10 cellular contexts compared by ENCODE assay signal in the genomic region with DNA sequence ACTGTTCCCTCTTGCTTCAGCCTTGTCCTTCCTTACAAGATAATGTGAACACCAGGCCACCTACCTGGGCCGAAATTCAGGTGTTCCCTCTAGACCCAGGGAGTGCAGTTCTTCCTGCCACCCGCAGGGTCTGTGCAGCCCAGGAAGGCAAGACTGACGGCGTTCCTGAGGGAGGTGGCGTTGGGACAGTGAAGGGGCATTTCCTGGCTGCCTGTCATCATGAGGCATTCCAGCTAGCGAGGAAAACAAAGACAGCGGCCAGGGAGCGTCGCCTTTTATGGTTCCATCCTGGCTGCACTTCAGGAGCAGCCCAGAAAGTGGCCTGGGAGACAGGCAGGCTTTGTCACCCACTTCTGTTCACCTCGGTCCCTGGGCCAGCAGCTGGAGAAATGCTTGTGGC.
DNase-seq lines count a peak whose midpoint lies in the region; ATAC-seq and TF ChIP-seq lines count a peak whose summit lies in the region.
"Had no signal": no experiment of that assay in that cellular context is flagged by ENCODE, and none has a peak within 500 bp of the region (broad histone marks: within the 10 kb centered on the region; RNA-seq: fewer than 3 reads in every experiment).

No MANE protein-coding gene starts in this region.

- no peak for TF ChIP-seq RAD21 in IMR-90 (IDR thresholded peaks at IDR 0.05; ENCODE audit: low read length)

- POLR2A ChIA-PET in IMR-90 (lab: Charles Lee; ENCODE audit: unreplicated experiment): interaction anchor here (0.6 kb wide), 1 partner anchor 83 kb away, joined by 3 read pairs; no protein-coding TSS in a partner anchor

- H3K4me2 ChIP-seq in IMR-90 (ENCODE audit: low read depth, low read length): no peak overlapping the region
- H3K4me2 ChIP-seq: PC-9 had no signal

- TF ChIP-seq POLR2A in IMR-90 (IDR thresholded peaks at IDR 0.05; ENCODE audit: low read depth, low read length): no peak
- TF ChIP-seq POLR2A in transverse colon (IDR thresholded peaks at IDR 0.05): no peak

- H3K9me1 ChIP-seq in IMR-90 (ENCODE audit: insufficient read depth, low read length): no peaks in the 10 kb centered on the region

- CTCF ChIA-PET in IMR-90 (lab: Yijun Ruan, JAX): no interaction called here

- H2AK5ac ChIP-seq in IMR-90 (ENCODE audit: low read depth, low read length): no peak overlapping the region

- H3K4ac ChIP-seq in IMR-90 (ENCODE audit: low read depth, low read length): peak overlapping the region; percentile 24

- dilution Hi-C loops in IMR-90 (cut with HindIII; ENCODE audit: low sequenced_read_pairs, unreplicated experiment): no loop called here

- H2BK20ac ChIP-seq in IMR-90 (ENCODE audit: low read depth, low read length): no peak overlapping the region

- TF ChIP-seq CTCF in IMR-90 (conservative IDR thresholded peaks at IDR 0.05; ENCODE audit: low read depth, low read length) (no peak), dorsolateral prefrontal cortex (IDR thresholded peaks at IDR 0.05 in 54 of 56, conservative IDR thresholded peaks at IDR 0.05 in 2 of 56; ENCODE audit: low read depth in 1 of 56, partially characterized antibody in 56 of 56) (peak in 3 of 56 donors; percentile 14 to 25 (median 14)), left lung (IDR thresholded peaks at IDR 0.05) (no peak), transverse colon (IDR thresholded peaks at IDR 0.05) (peak; percentile 39 to 52 (median 41))

- H4K91ac ChIP-seq in IMR-90 (ENCODE audit: insufficient read depth, low read depth, low read length): peak overlapping the region; percentile 60; the same call in 1 of the 2 replicates

- peaks cover 5% of the 10 kb centered on the region; the same call in 1 of the 2 replicates for H3K4me1 ChIP-seq in IMR-90 (ENCODE audit: control insufficient read depth, insufficient read depth, low read length)
- H3K4me1 ChIP-seq in left lung: no peaks in the 10 kb centered on the region
- H3K4me1 ChIP-seq in transverse colon: peaks cover 0 to 6% (median 5%) of the 10 kb centered on the region in 4 donors

- peak overlapping the region in 1 of 2 experiments; percentile 71; a peak in 1 of 4 replicates for H4K8ac ChIP-seq in IMR-90 (ENCODE audit: low read depth in 2 of 2, low read length in 2 of 2)

- no peaks in the 10 kb centered on the region for H4K20me1 ChIP-seq in IMR-90 (ENCODE audit: insufficient read depth, low read length)

- no peak overlapping the region for H2AK9ac ChIP-seq in IMR-90 (replicated peaks; ENCODE audit: low read depth, low read length, poor library complexity)

- in situ Hi-C loops in IMR-90 (cut with MboI; ENCODE audit: low sequenced_read_pairs): no loop called here
- in situ Hi-C loops in transverse colon (cut with MboI; ENCODE audit: low pct_ligation_motif_present in 1 of 4, low pct_unique_long_range_greater_than_20kb in 1 of 4, low sequenced_read_pairs in 3 of 4): no loop called here

- no peak overlapping the region for H3K56ac ChIP-seq in IMR-90 (ENCODE audit: extremely low read depth, insufficient read depth, low read length)

- 40% methylated on average over 2 of the region's 10 CpGs; no CpG with 5 or more reads in 1 of the 2 experiments for WGBS in IMR-90 (ENCODE audit: extremely low coverage in 2 of 2, insufficient read length in 1 of 2), 2 experiments
- WGBS in transverse colon (ENCODE audit: low coverage in 1 of 2), 2 donors: 34% methylated on average over 10 of the region's 10 CpGs; no CpG with 5 or more reads in 1 of the 2 donors

- H3K14ac ChIP-seq in IMR-90 (replicated peaks; ENCODE audit: low read depth, low read length): 0 out of 2 replicates have a peak overlapping the region, but pooled peaks have one; percentile 28

- peak; percentile 61 for ATAC-seq in IMR-90 (ENCODE audit: low read depth)
- peak; percentile 52 for ATAC-seq in left lung
- no peak for ATAC-seq in HG02938 (IDR thresholded peaks at IDR 0.05; ENCODE audit: unreplicated experiment)
- ATAC-seq in GM21528 (IDR thresholded peaks at IDR 0.05; ENCODE audit: low FRiP score, unreplicated experiment): no peak

- no TSS peak for BruUV-seq in IMR-90 (replicated peaks; lab: Mats Ljungman, UMichigan)

- no peaks in the 10 kb centered on the region for H3K9me3 ChIP-seq in IMR-90 (ENCODE audit: control insufficient read depth, insufficient read depth, low read length)
- no peaks in the 10 kb centered on the region for H3K9me3 ChIP-seq in left lung
- no peaks in the 10 kb centered on the region for H3K9me3 ChIP-seq in transverse colon
- H3K9me3 ChIP-seq: tibial artery had no signal

- intact Hi-C loops in IMR-90 (cut with micrococcal nuclease) (no loop called here), dorsolateral prefrontal cortex (cut with DNase I) (no loop called here), left lung (cut with DNase I) (no loop called here), transverse colon (cut with DNase I; ENCODE audit: low total_unique reads) (no loop called here)

- no peak overlapping the region for H3K27ac ChIP-seq in IMR-90 (ENCODE audit: insufficient read depth, low read length)
- H3K27ac ChIP-seq in dorsolateral prefrontal cortex: no peak overlapping the region
- no peak overlapping the region for H3K27ac ChIP-seq in left lung
- peak overlapping the region in 1 of 4 donors; percentile 4 for H3K27ac ChIP-seq in transverse colon
- H3K27ac ChIP-seq: PC-9, tibial artery had no signal

- H2AFZ ChIP-seq in IMR-90 (replicated peaks; ENCODE audit: low read length, poor library complexity): peak overlapping the region; percentile 67
- H2AFZ ChIP-seq: PC-9 had no signal

- H4K5ac ChIP-seq in IMR-90 (ENCODE audit: low read depth, low read length): peak overlapping the region; percentile 38

- H3K18ac ChIP-seq in IMR-90 (ENCODE audit: low read depth, low read length): no peak overlapping the region

- H3K36me3 ChIP-seq in IMR-90 (ENCODE audit: control insufficient read depth, insufficient read depth, low read length): no peaks in the 10 kb centered on the region
- H3K36me3 ChIP-seq in left lung: no peaks in the 10 kb centered on the region
- no peaks in the 10 kb centered on the region for H3K36me3 ChIP-seq in transverse colon
- H3K36me3 ChIP-seq: tibial artery had no signal

- peak overlapping the region; percentile 67; the same call in 1 of the 2 replicates for H2BK120ac ChIP-seq in IMR-90 (ENCODE audit: low read depth, low read length)

- no peak overlapping the region for H2BK15ac ChIP-seq in IMR-90 (ENCODE audit: low read depth, low read length)

- H3K27me3 ChIP-seq in IMR-90 (ENCODE audit: control insufficient read depth, insufficient read depth, low read length) (no peaks in the 10 kb centered on the region), dorsolateral prefrontal cortex (no peaks in the 10 kb centered on the region), left lung (peaks cover 0 to 5% of the 10 kb centered on the region in 2 donors), transverse colon (no peaks in the 10 kb centered on the region)
- H3K27me3 ChIP-seq: tibial artery had no signal

- DNase-seq in IMR-90 (no peak), dorsolateral prefrontal cortex (peak in 8 of 10 donors; percentile 9 to 53 (median 32)), left lung (peak in 1 of 2 donors; percentile 70), transverse colon (peak; percentile 52)
- DNase-seq in activated CD4-positive, alpha-beta T cell treated with anti-CD3 and anti-CD28 coated beads for 1 hour: no peak
- DNase-seq: activated CD4-positive, alpha-beta memory T cell treated with anti-CD3 and anti-CD28 coated beads for 36 hours had no signal

- no peak overlapping the region for H2BK5ac ChIP-seq in IMR-90 (ENCODE audit: low read depth, low read length, poor library complexity, severe bottlenecking)

- no peak for TF ChIP-seq EP300 in transverse colon (IDR thresholded peaks at IDR 0.05; ENCODE audit: low read depth)

- no peaks in the 10 kb centered on the region for H3K79me1 ChIP-seq in IMR-90 (ENCODE audit: low read depth in 1 of 2, low read length in 2 of 2)

- H3K9ac ChIP-seq in IMR-90 (ENCODE audit: low read depth, low read length): peak overlapping the region; percentile 22; the same call in 1 of the 2 replicates

- no peak overlapping the region for H3K4me3 ChIP-seq in IMR-90 (ENCODE audit: insufficient read depth, low read depth, low read length)
- no peak overlapping the region for H3K4me3 ChIP-seq in dorsolateral prefrontal cortex
- no peak overlapping the region for H3K4me3 ChIP-seq in left lung
- no peak overlapping the region for H3K4me3 ChIP-seq in transverse colon
- H3K4me3 ChIP-seq: PC-9, tibial artery had no signal

- H3K23ac ChIP-seq in IMR-90 (ENCODE audit: low read depth, low read length): no peak overlapping the region

TF ChIP-seq in IMR-90, 13 proteins besides CTCF, POLR2A, EP300 and RAD21 (continues in another document):
- no peak for TF ChIP-seq MAZ (IDR thresholded peaks at IDR 0.05; ENCODE audit: borderline replicate concordance, low read depth, low read length)
- no peak for TF ChIP-seq NFE2L2 (IDR thresholded peaks at IDR 0.05; ENCODE audit: low read depth, low read length)
- no peak for TF ChIP-seq MXI1 (IDR thresholded peaks at IDR 0.05; ENCODE audit: borderline replicate concordance, low read depth, low read length)
- TF ChIP-seq RFX5 (IDR thresholded peaks at IDR 0.05; ENCODE audit: low read depth, low read length): no peak
- no peak for TF ChIP-seq BHLHE40 (IDR thresholded peaks at IDR 0.05; ENCODE audit: low read depth, low read length)
- no peak for TF ChIP-seq MAFK (IDR thresholded peaks at IDR 0.05; ENCODE audit: low read depth, low read length)
- TF ChIP-seq SMC3 (IDR thresholded peaks at IDR 0.05; ENCODE audit: low read depth, low read length): no peak
- TF ChIP-seq RCOR1 (IDR thresholded peaks at IDR 0.05; ENCODE audit: insufficient replicate concordance, low read length): no peak
- TF ChIP-seq CHD1 (IDR thresholded peaks at IDR 0.05; ENCODE audit: low read depth, low read length): no peak
- TF ChIP-seq, protein P1, sequence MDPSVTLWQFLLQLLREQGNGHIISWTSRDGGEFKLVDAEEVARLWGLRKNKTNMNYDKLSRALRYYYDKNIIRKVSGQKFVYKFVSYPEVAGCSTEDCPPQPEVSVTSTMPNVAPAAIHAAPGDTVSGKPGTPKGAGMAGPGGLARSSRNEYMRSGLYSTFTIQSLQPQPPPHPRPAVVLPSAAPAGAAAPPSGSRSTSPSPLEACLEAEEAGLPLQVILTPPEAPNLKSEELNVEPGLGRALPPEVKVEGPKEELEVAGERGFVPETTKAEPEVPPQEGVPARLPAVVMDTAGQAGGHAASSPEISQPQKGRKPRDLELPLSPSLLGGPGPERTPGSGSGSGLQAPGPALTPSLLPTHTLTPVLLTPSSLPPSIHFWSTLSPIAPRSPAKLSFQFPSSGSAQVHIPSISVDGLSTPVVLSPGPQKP (IDR thresholded peaks at IDR 0.05; ENCODE audit: borderline replicate concordance, low read depth, low read length): no peak
- no peak for TF ChIP-seq FOS (IDR thresholded peaks at IDR 0.05; ENCODE audit: low read depth, low read length)
- TF ChIP-seq CEBPB (IDR thresholded peaks at IDR 0.05; ENCODE audit: low read depth, low read length): no peak

Comparison
In these comparisons a context has a peak if more than half of its experiments do, and no peak if none do; other contexts are left out.
1. ATAC-seq: peak in IMR-90 (single experiment) and left lung (single experiment); none in HG02938 (single experiment) and GM21528 (single experiment).
2. DNase-seq: peak in dorsolateral prefrontal cortex (8 of 10) and transverse colon (single experiment); none in IMR-90 (single experiment) and activated CD4-positive, alpha-beta T cell treated with anti-CD3 and anti-CD28 coated beads for 1 hour (single experiment).
3. CTCF ChIP-seq: peak in transverse colon (5 of 5); none in IMR-90 (single experiment) and left lung (0 of 2).